ENCODE assay signal across 1 cellular context in the genomic region with DNA sequence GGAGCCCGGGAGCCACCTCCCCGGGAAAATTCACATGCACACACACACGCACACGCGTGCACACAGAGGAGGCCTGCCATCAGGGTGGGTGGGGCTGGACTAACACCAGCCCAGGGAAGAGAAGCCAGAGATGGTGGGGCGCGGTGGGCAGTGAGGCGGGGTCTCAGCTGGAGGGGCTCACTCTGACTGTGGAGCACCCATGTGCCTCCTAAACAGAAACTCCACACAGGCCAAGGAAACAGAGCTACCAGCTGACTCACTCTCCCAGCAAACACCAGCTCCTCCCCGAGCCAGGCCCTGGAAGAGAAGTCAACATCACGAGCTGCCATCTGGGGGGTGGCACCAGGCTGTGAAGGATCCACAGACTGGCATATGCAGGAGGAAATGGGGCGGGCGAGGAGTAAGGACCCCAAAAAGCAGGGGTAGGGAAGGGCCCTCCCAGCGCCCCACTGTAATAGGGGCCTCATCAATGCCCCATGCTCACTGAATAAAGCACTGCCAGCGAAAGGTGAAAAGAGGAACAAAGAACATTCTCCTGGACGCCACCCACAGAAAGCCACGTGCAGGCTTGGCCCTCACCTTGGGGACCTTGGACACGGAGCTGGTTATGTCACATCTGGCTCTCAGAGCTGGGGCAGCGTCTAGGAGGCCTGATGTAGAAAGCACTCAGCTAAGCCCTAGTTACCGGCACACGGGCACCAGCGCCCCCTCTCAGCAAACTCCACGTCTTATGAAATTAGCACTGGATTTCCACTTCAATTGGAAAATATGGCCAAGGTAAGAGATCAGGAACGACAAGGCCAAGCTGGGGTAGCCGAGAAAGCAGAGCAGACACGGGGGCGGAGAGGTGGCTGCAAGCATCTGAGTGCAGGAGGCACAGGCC.
TF ChIP-seq lines count a peak whose summit lies in the region.

No MANE protein-coding gene starts in this region.

TF ChIP-seq in Ishikawa, 13 proteins besides CTCF, POLR2A, EP300 and RAD21 (continued from another document):
- peak; percentile 49; the same call in 1 of the 2 replicates for TF ChIP-seq EGR1 (IDR thresholded peaks at IDR 0.05)
